17 cellular contexts compared by ENCODE assay signal in the genomic region with DNA sequence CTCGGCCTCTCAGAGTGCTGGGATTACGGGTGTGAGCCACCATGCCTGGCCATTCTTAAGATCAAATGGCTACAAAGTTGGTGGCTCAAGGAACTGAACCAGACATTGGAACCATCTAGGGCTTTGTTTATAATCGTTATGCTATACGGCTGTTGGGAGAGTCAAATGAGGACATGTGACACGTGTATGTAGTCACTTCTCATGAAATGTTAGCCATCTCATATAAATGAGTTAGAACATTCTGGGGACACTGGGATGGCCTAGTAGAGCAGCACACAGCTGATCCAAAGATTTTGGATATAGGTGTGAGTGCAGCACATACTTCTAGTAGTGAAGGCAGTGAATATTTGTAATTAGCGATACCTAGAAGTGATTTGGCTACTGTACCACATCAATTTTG.
"Had no signal": no experiment of that assay in that cellular context is flagged by ENCODE, and none has a peak within 500 bp of the region (broad histone marks: within the 10 kb centered on the region; RNA-seq: fewer than 3 reads in every experiment).

No MANE protein-coding gene starts in this region.

- FAIRE-seq: bronchial epithelial cell, frontal cortex, islet of Langerhans, pancreas had no signal

- H3K27me3 ChIP-seq: left lung, pancreas, transverse colon had no signal

- ATAC-seq: activated CD4-positive, CD25-positive, alpha-beta regulatory T cell treated with anti-CD3 and anti-CD28 coated beads, Interleukin-2, amount 50 U/mL, for 24 hours; activated CD8-positive, alpha-beta memory T cell treated with anti-CD3 and anti-CD28 coated beads, Interleukin-2, amount 10 ng/mL, durations not matched to agents 7 days and 5 days; left lung; pancreas; stimulated activated memory B cell treated with anti-CD40 and anti-IgM and Interleukin-4, amounts not matched to agents 10 μg/mL and 1 μg/mL and 100 μg/mL, for 72 hours had no signal

- H3K4me1 ChIP-seq: pancreas had no signal

- H3K27me3 Mint-ChIP-seq: activated CD8-positive, alpha-beta memory T cell treated with anti-CD3 and anti-CD28 coated beads, Interleukin-2, amount 10 ng/mL, durations not matched to agents 7 days and 5 days; naive B cell; stimulated activated memory B cell treated with anti-CD40 and anti-IgM and Interleukin-4, amounts not matched to agents 10 μg/mL and 1 μg/mL and 100 μg/mL, for 72 hours had no signal

- H3K27ac ChIP-seq: epithelial cell of prostate, left lung, pancreas, transverse colon had no signal

- DNase-seq: activated CD8-positive, alpha-beta memory T cell treated with anti-CD3 and anti-CD28 coated beads, Interleukin-2, amount 10 ng/mL, durations not matched to agents 7 days and 5 days; activated gamma-delta T cell treated with Interleukin-2 at 50 U/mL for 16 hours; activated T-cell treated with anti-CD3 and anti-CD28 coated beads, Interleukin-2, amount 50 U/mL, for 48 hours; aorta; dermis blood vessel endothelial cell; left lung; mammary epithelial cell; naive B cell; pancreas; substantia nigra; transverse colon had no signal

- H3K9me3 Mint-ChIP-seq: naive B cell; stimulated activated memory B cell treated with anti-CD40 and anti-IgM and Interleukin-4, amounts not matched to agents 10 μg/mL and 1 μg/mL and 100 μg/mL, for 72 hours had no signal

- H3K27ac Mint-ChIP-seq: activated CD8-positive, alpha-beta memory T cell treated with anti-CD3 and anti-CD28 coated beads, Interleukin-2, amount 10 ng/mL, durations not matched to agents 7 days and 5 days; stimulated activated memory B cell treated with anti-CD40 and anti-IgM and Interleukin-4, amounts not matched to agents 10 μg/mL and 1 μg/mL and 100 μg/mL, for 72 hours had no signal

- H3K4me3 Mint-ChIP-seq: activated CD8-positive, alpha-beta memory T cell treated with anti-CD3 and anti-CD28 coated beads, Interleukin-2, amount 10 ng/mL, durations not matched to agents 7 days and 5 days; stimulated activated memory B cell treated with anti-CD40 and anti-IgM and Interleukin-4, amounts not matched to agents 10 μg/mL and 1 μg/mL and 100 μg/mL, for 72 hours had no signal

- H3K9me3 ChIP-seq: left lung, pancreas, transverse colon had no signal

- H3K4me3 ChIP-seq: left lung, pancreas, transverse colon had no signal
